Comparison of ENCODE assay signal across 14 cellular contexts in the genomic region with DNA sequence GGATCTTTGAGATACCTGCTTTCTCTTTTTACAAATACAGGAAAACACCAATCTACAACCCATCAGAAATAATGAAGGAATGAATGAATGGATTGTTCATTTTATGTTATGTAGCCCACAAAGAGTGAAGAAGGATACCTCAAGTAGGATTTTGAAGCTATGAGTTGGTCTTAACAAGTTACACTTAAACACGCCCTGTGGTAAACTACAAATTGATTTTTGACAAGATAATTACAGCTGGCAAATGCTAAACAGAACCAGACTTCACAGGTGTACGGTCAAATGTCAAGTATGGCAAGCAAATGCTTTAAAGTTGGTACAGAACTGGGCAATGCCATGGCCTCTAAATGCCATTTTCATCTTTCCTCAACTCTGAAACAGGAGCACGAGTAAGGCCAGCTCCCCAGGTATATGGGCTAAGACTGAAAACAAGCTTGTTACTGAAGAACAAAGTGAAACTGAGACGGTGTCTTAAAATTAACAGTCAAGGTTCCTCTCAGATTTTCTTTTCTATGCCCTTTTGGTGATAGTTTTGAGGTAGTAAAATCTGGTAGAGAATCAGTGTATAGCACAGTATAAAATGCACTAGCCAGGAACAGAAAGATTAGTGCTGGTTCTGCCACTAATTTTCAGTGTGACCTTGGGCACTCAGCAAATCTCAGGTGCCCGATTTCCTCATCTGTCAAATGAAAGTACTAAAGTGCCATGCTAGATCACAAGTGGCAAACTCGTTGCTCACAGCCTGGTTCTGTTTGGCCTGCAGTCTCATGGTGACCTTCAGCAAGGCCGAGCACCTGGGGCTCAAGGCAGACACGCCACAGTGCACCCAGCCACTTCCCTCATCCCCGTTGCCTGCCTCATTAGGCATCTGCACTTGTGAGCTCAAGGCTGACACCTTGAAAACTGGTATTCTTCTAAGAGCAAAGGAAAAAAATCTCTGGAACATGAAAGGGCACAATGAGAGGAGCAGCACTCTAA. TPM values are rescaled to one million over a fixed set of nuclear protein-coding genes. Genes with fewer than 3 reads are reported as not detected.
DNase-seq lines count a peak whose midpoint lies in the region; ATAC-seq and TF ChIP-seq lines count a peak whose summit lies in the region.
"Had no signal": no experiment of that assay in that cellular context is flagged by ENCODE, and none has a peak within 500 bp of the region (broad histone marks: within the 10 kb centered on the region; RNA-seq: fewer than 3 reads in every experiment).

No MANE protein-coding gene starts in this region.

- H3K79me2 ChIP-seq in OCI-LY7 (ENCODE audit: insufficient read depth, low read depth, low read length): peaks cover 48% of the 10 kb centered on the region

- H3K9me2 ChIP-seq in OCI-LY7 (ENCODE audit: insufficient read depth, low read length): no peaks in the 10 kb centered on the region

- peak overlapping the region; percentile 77 for H3K4me2 ChIP-seq in OCI-LY7 (ENCODE audit: low read length)
- H3K4me2 ChIP-seq: GM23338 had no signal

- peak; percentile 83 for DNase-seq in OCI-LY7 (ENCODE audit: low spot score)
- peak; percentile 51 for DNase-seq in left kidney (ENCODE audit: low read depth, low spot score)
- no peak for DNase-seq in UCSD-AML1 (lab: John Stamatoyannopoulos, UW; ENCODE audit: unreplicated experiment)
- no peak for DNase-seq in foreskin keratinocyte
- DNase-seq in GM03348 (ENCODE audit: low spot score): no peak
- DNase-seq: amygdala, GDM1, left lung, NCI-H2227 treated with DMSO at 0.1 percent for 48 hours, T1000 had no signal

- peaks cover 96% of the 10 kb centered on the region for H3K36me3 ChIP-seq in OCI-LY7 (ENCODE audit: insufficient read depth, low read length)

- no peaks in the 10 kb centered on the region; the same call in 1 of the 2 replicates for H4K20me1 ChIP-seq in OCI-LY7 (ENCODE audit: insufficient read depth, low read length)

- no peak for TF ChIP-seq CTCF in OCI-LY7 (conservative IDR thresholded peaks at IDR 0.05; ENCODE audit: low read length)
- no peak for TF ChIP-seq CTCF in foreskin keratinocyte (conservative IDR thresholded peaks at IDR 0.05)

- no peaks in the 10 kb centered on the region for H3K9me3 ChIP-seq in OCI-LY7 (ENCODE audit: low read length)
- H3K9me3 ChIP-seq: left lung had no signal

- no TSS peak for BruUV-seq in OCI-LY7 (replicated peaks; lab: Mats Ljungman, UMichigan)

- intact Hi-C loops in OCI-LY7 (cut with micrococcal nuclease; ENCODE audit: unreplicated experiment): no loop called here

- no peaks in the 10 kb centered on the region for H3K27me3 ChIP-seq in foreskin keratinocyte
- H3K27me3 ChIP-seq: left lung had no signal

- H3K27ac ChIP-seq in OCI-LY7 (ENCODE audit: low read depth, low read length, poor library complexity, severe bottlenecking): peak overlapping the region; percentile 73
- H3K27ac ChIP-seq in foreskin keratinocyte: no peak overlapping the region
- H3K27ac ChIP-seq: left lung had no signal

- CTCF ChIA-PET in OCI-LY7 (lab: Charles Lee; ENCODE audit: unreplicated experiment): interaction anchor here (0.6 to 1.0 kb wide), 3 partner anchors 9 to 40 kb away, joined by 3 to 4 read pairs (median 3); no protein-coding TSS in a partner anchor

- H3K4me1 ChIP-seq in OCI-LY7 (ENCODE audit: insufficient read depth, low read length, poor library complexity, severe bottlenecking) (peaks cover 33% of the 10 kb centered on the region), foreskin keratinocyte (peaks cover 9% of the 10 kb centered on the region)
- H3K4me1 ChIP-seq: left lung had no signal

- POLR2A ChIA-PET in OCI-LY7 (lab: Charles Lee): interaction anchor here (0.9 to 1.7 kb wide), 4 partner anchors 8 to 22 kb away, joined by 3 to 7 read pairs (median 4); a partner anchor contains a TSS

- ATAC-seq in GM18502 (IDR thresholded peaks at IDR 0.05; ENCODE audit: poor library complexity, unreplicated experiment) (peak; percentile 45), GM21737 (IDR thresholded peaks at IDR 0.05; ENCODE audit: unreplicated experiment) (peak; percentile 71), HG02610 (IDR thresholded peaks at IDR 0.05; ENCODE audit: unreplicated experiment) (no peak), foreskin keratinocyte (no peak)
- ATAC-seq: GM23338, left lung had no signal

- peak overlapping the region; percentile 39 for H3K4me3 ChIP-seq in OCI-LY7 (ENCODE audit: low read depth, low read length, poor library complexity, severe bottlenecking)
- H3K4me3 ChIP-seq: GM23338, left lung had no signal

- no peak overlapping the region; the same call in 1 of the 2 replicates for H2AFZ ChIP-seq in OCI-LY7 (ENCODE audit: low read length)
- H2AFZ ChIP-seq: GM23338 had no signal

RNA-seq across cellular contexts. Expression of a gene that starts 9.5 kb away (rescaled TPM):
- 103 and 116 TPM in 2 replicates for total RNA-seq in OCI-LY7 (2014; rRNA removed; shearing (Covaris generic))
- 91.4 and 95.0 TPM in 2 replicates for total RNA-seq in OCI-LY7 (2022)
- total RNA-seq in foreskin keratinocyte: 98.5 and 114 TPM in 2 replicates
- polyA plus RNA-seq in foreskin keratinocyte: 99.4 and 119 TPM in 2 replicates

RNA-seq across cellular contexts. Expression of a gene that starts 39.2 kb away (rescaled TPM):
- total RNA-seq in OCI-LY7 (2014; rRNA removed; shearing (Covaris generic)): 14.8 and 17.7 TPM in 2 replicates
- total RNA-seq in OCI-LY7 (2022): 22.0 and 25.3 TPM in 2 replicates
- 9.7 and 11.9 TPM in 2 replicates for total RNA-seq in foreskin keratinocyte
- 16.8 and 17.6 TPM in 2 replicates for polyA plus RNA-seq in foreskin keratinocyte

Comparison
In these comparisons a context has a peak if more than half of its experiments do, and no peak if none do; other contexts are left out.
1. ATAC-seq: peak in GM18502 (single experiment) and GM21737 (single experiment); none in HG02610 (single experiment) and foreskin keratinocyte (single experiment).
2. DNase-seq: peak in OCI-LY7 (single experiment) and left kidney (single experiment); none in UCSD-AML1 (single experiment), foreskin keratinocyte (0 of 2) and GM03348 (single experiment).